ENCODE assay signal across 1 cellular context in genomic region chrX:52923781-52924241, GRCh38.
TF ChIP-seq lines count a peak whose summit lies in the region.

No MANE protein-coding gene starts in this region.

TF ChIP-seq in K562, 482 proteins besides CTCF, POLR2A, EP300 and RAD21 (continued from another document):
- TF ChIP-seq HNRNPH1 (optimal IDR thresholded peaks at IDR 0.05; ENCODE audit: low read depth, low read length) (no peak), ZNF133 (CRISPR knock-in tag; IDR thresholded peaks at IDR 0.05) (no peak), ZNF785 (CRISPR knock-in tag; IDR thresholded peaks at IDR 0.05) (no peak), ZNF280A (IDR thresholded peaks at IDR 0.05; ENCODE audit: low read depth, partially characterized antibody) (no peak), HNRNPL (IDR thresholded peaks at IDR 0.05; ENCODE audit: low read depth, low read length) (no peak), BCL6 (CRISPR knock-in tag; IDR thresholded peaks at IDR 0.05) (no peak)
